8 cellular contexts compared by ENCODE assay signal in genomic region chr9:126914458-126915280, GRCh38. TPM values are rescaled to one million over a fixed set of nuclear protein-coding genes. Genes with fewer than 3 reads are reported as not detected.
DNase-seq lines count a peak whose midpoint lies in the region; ATAC-seq and TF ChIP-seq lines count a peak whose summit lies in the region.

Gene RALGPS1, plus strand, starts transcription at chr9:126914782. Its CDS starts 47,508 bp downstream, at chr9:126962290.

- H3K9me3 ChIP-seq in uterus, result no peaks in the 10 kb centered on the region

- intact Hi-C loops in uterus (cut with DNase I; ENCODE audit: low total_unique reads), result no loop called here

- peak within 1 kb of the TSS; percentile 36 for H3K4me3 ChIP-seq in astrocyte of the cerebellum (ENCODE audit: low read depth, low read length)
- peak within 1 kb of the TSS; percentile 27 to 58 for H3K4me3 ChIP-seq in uterus

- ATAC-seq in GM18508 (IDR thresholded peaks at IDR 0.05; ENCODE audit: insufficient read depth, unreplicated experiment), result peak; percentile 82
- peak; percentile 97 for ATAC-seq in HG02981 (IDR thresholded peaks at IDR 0.05; ENCODE audit: unreplicated experiment)

- in situ Hi-C loops in astrocyte of the cerebellum (cut with HindIII; ENCODE audit: low sequenced_read_pairs), result no loop called here

- DNase-seq in NCI-H2029 (lab: John Stamatoyannopoulos, UW) (peak; percentile 96), T-helper 22 cell (ENCODE audit: low read depth) (peak; percentile 85), astrocyte of the cerebellum (ENCODE audit: low read depth) (peak; percentile 78), hepatic stellate cell (ENCODE audit: low spot score) (peak; percentile 99), putamen (ENCODE audit: low spot score) (peak; percentile 96), uterus (peak; percentile 91 to 94)

- peak within 1 kb of the TSS; percentile 51 to 84 for H3K27ac ChIP-seq in uterus

- peak in 1 of 2 donors; percentile 61 for TF ChIP-seq POLR2A in uterus (IDR thresholded peaks at IDR 0.05)

- H3K27me3 ChIP-seq in uterus, result no peaks in the 10 kb centered on the region

- peaks cover 0 to 5% of the 10 kb centered on the region in 2 donors for H3K4me1 ChIP-seq in uterus

- TF ChIP-seq CTCF in astrocyte of the cerebellum (IDR thresholded peaks at IDR 0.05; ENCODE audit: low read depth, low read length, missing control alignments) (no peak), uterus (IDR thresholded peaks at IDR 0.05) (peak in 1 of 4 experiments; percentile 4)

- no peaks in the 10 kb centered on the region for H3K36me3 ChIP-seq in uterus

RNA-seq across cellular contexts. Expression of gene RALGPS1, which starts in this region (rescaled TPM):
- 10 to 100 TPM in 3 of 4 donors, 1 to 10 TPM in 1; 8.5 to 16.7 (median 14.5) TPM for total RNA-seq in uterus

Comparison
In these comparisons a context has a peak if more than half of its experiments do, and no peak if none do; other contexts are left out.
1. Peak in every context shown above with its lines: DNase-seq, ATAC-seq, H3K4me3 ChIP-seq and H3K27ac ChIP-seq.